ENCODE assay signal across 8 cellular contexts in the genomic region with DNA sequence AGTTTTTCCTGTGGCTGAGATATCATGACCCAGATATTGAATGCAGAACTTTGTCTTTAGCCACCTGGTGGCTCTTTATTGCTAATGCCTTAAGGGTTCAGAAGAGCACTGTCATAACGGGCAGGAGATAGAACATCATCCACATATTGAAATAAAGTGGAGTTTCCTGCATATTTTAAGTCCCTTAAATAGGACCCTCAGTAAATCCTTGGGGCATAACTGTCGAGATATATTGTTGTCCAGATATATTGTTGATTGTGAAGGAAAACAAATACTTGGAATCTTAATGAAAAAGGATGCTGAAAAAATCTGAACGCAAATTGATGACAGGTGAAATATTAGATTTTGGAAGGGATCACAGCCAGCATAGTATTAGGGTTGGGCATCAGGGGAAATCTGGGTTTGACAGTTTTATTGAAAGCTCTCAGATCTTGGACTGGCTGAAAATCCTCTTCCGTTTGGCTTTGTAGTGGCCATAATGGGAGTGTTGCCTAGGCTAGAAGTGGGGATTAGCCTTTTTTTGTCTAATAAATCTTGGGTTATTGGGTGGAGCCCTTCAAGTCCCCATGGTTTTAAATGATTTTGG. TPM values are rescaled to one million over a fixed set of nuclear protein-coding genes. Genes with fewer than 3 reads are reported as not detected.
DNase-seq lines count a peak whose midpoint lies in the region; ATAC-seq and TF ChIP-seq lines count a peak whose summit lies in the region.

No MANE protein-coding gene starts in this region.

- ATAC-seq in GM19467 (IDR thresholded peaks at IDR 0.05; ENCODE audit: unreplicated experiment): peak; percentile 85
- ATAC-seq in activated CD8-positive, alpha-beta T cell treated with anti-CD3 and anti-CD28 coated beads, Interleukin-2, amount 10 ng/mL, durations not matched to agents 7 days and 5 days: peak; percentile 67

- no peak overlapping the region for H3K4me3 ChIP-seq in HL-60 (replicated peaks; ENCODE audit: insufficient read depth, low read length)

- no peak overlapping the region for H3K4me3 Mint-ChIP-seq in activated CD8-positive, alpha-beta T cell treated with anti-CD3 and anti-CD28 coated beads, Interleukin-2, amount 10 ng/mL, durations not matched to agents 7 days and 5 days

- peaks cover 2% of the 10 kb centered on the region for H3K36me3 Mint-ChIP-seq in activated CD8-positive, alpha-beta T cell treated with anti-CD3 and anti-CD28 coated beads, Interleukin-2, amount 10 ng/mL, durations not matched to agents 7 days and 5 days (ENCODE audit: low read depth)

- H3K4me1 Mint-ChIP-seq in activated CD8-positive, alpha-beta T cell treated with anti-CD3 and anti-CD28 coated beads, Interleukin-2, amount 10 ng/mL, durations not matched to agents 7 days and 5 days (ENCODE audit: low read depth): no peaks in the 10 kb centered on the region

- no peak overlapping the region for H3K27ac ChIP-seq in HL-60 (replicated peaks)

- peaks cover 64% of the 10 kb centered on the region for H3K27me3 Mint-ChIP-seq in activated CD8-positive, alpha-beta T cell treated with anti-CD3 and anti-CD28 coated beads, Interleukin-2, amount 10 ng/mL, durations not matched to agents 7 days and 5 days (ENCODE audit: low read depth)

- peak; percentile 29 for DNase-seq in G401 (ENCODE audit: low spot score)
- DNase-seq in HL-60 (ENCODE audit: low read depth in 1 of 2, low spot score in 1 of 2): no peak
- DNase-seq in activated CD8-positive, alpha-beta T cell treated with anti-CD3 and anti-CD28 coated beads, Interleukin-2, amount 10 ng/mL, durations not matched to agents 7 days and 5 days: no peak
- DNase-seq in lung microvascular endothelial cell (ENCODE audit: low read depth in 2 of 2): peak; percentile 35 to 59
- no peak for DNase-seq in NCI-H1105 (lab: John Stamatoyannopoulos, UW)
- no peak for DNase-seq in C1 segment of cervical spinal cord (lab: John Stamatoyannopoulos, UW)
- no peak for DNase-seq in stimulated activated CD4-positive, alpha-beta T cell treated with anti-CD3 and anti-CD28 coated beads, Interleukin-1b, Interleukin-23, amount 100 ng/mL, for 48 hours

- H3K27me3 ChIP-seq in HL-60 (ENCODE audit: insufficient read depth, poor library complexity, severe bottlenecking): peaks cover 62% of the 10 kb centered on the region

- in situ Hi-C loops in G401 (cut with HindIII; ENCODE audit: low sequenced_read_pairs): no loop called here

- no peaks in the 10 kb centered on the region for H3K9me3 Mint-ChIP-seq in activated CD8-positive, alpha-beta T cell treated with anti-CD3 and anti-CD28 coated beads, Interleukin-2, amount 10 ng/mL, durations not matched to agents 7 days and 5 days (ENCODE audit: insufficient read depth)

- POLR2A ChIA-PET in activated CD8-positive, alpha-beta T cell treated with anti-CD3 and anti-CD28 coated beads, Interleukin-2, amount 10 ng/mL, durations not matched to agents 7 days and 5 days (lab: Charles Lee): no interaction called here

- CTCF ChIA-PET in activated CD8-positive, alpha-beta T cell treated with anti-CD3 and anti-CD28 coated beads, Interleukin-2, amount 10 ng/mL, durations not matched to agents 7 days and 5 days (lab: Charles Lee): interaction anchor here (1.4 kb wide), 1 partner anchor 11 kb away, joined by 3 read pairs; no protein-coding TSS in a partner anchor

- TF ChIP-seq CTCF in HL-60 (IDR thresholded peaks at IDR 0.05; ENCODE audit: insufficient read depth, low read length): peak; percentile 11

- no peak overlapping the region for H3K27ac Mint-ChIP-seq in activated CD8-positive, alpha-beta T cell treated with anti-CD3 and anti-CD28 coated beads, Interleukin-2, amount 10 ng/mL, durations not matched to agents 7 days and 5 days

RNA-seq across cellular contexts. Expression of a gene that starts 13.9 kb away (rescaled TPM):
- total RNA-seq in G401 (2014; rRNA removed; shearing (Covaris generic)): 4.9 and 6.9 TPM in 2 replicates
- total RNA-seq in activated CD8-positive, alpha-beta T cell treated with anti-CD3 and anti-CD28 coated beads, Interleukin-2, amount 10 ng/mL, durations not matched to agents 7 days and 5 days: 1 to 10 TPM; 3.2 to 4.3 TPM
- 7.8 and 15.7 TPM in 2 replicates for total RNA-seq in lung microvascular endothelial cell

Comparison
In these comparisons a context has a peak if more than half of its experiments do, and no peak if none do; other contexts are left out.
1. DNase-seq: peak in G401 (single experiment) and lung microvascular endothelial cell (2 of 2); none in HL-60 (0 of 2), activated CD8-positive, alpha-beta T cell treated with anti-CD3 and anti-CD28 coated beads, Interleukin-2, amount 10 ng/mL, durations not matched to agents 7 days and 5 days (single experiment), NCI-H1105 (single experiment), C1 segment of cervical spinal cord (0 of 14) and stimulated activated CD4-positive, alpha-beta T cell treated with anti-CD3 and anti-CD28 coated beads, Interleukin-1b, Interleukin-23, amount 100 ng/mL, for 48 hours (single experiment).